8 cellular contexts compared by ENCODE assay signal in genomic region chr1:147084273-147085096, GRCh38.
DNase-seq lines count a peak whose midpoint lies in the region; ATAC-seq and TF ChIP-seq lines count a peak whose summit lies in the region.

No MANE protein-coding gene starts in this region.

- TF ChIP-seq CTCF in BJ (IDR thresholded peaks at IDR 0.05; ENCODE audit: insufficient read depth, low read depth, low read length) (no peak), fibroblast of villous mesenchyme (IDR thresholded peaks at IDR 0.05; ENCODE audit: insufficient read depth, low read depth, low read length) (no peak), neural crest cell (conservative IDR thresholded peaks at IDR 0.05) (no peak)

- H3K4me1 Mint-ChIP-seq in activated T-helper 1 cell treated with anti-CD3 and anti-CD28 coated beads, Interleukin-12 subunit alpha, Interleukin-12 subunit beta, Interleukin-2, Interleukin-4 antibody, amounts not matched to agents 30 ng/mL and 10 ng/mL and 1 ng/mL, durations not matched to agents 14 hours and 24 hours and 36 hours (ENCODE audit: low read depth), result peaks cover 41% of the 10 kb centered on the region
- H3K4me1 Mint-ChIP-seq in neural crest cell, result peaks cover 17% of the 10 kb centered on the region
- peaks cover 39% of the 10 kb centered on the region for H3K4me1 Mint-ChIP-seq in stimulated activated naive CD8-positive, alpha-beta T cell treated with anti-CD3 and anti-CD28 coated beads, Interleukin-15, Interleukin-2, amounts not matched to agents 100 ng/mL and 50 ng/mL, for 24 hours (ENCODE audit: low read depth)

- no peaks in the 10 kb centered on the region for H3K9me3 Mint-ChIP-seq in activated T-helper 1 cell treated with anti-CD3 and anti-CD28 coated beads, Interleukin-12 subunit alpha, Interleukin-12 subunit beta, Interleukin-2, Interleukin-4 antibody, amounts not matched to agents 30 ng/mL and 10 ng/mL and 1 ng/mL, durations not matched to agents 14 hours and 24 hours and 36 hours
- H3K9me3 Mint-ChIP-seq in neural crest cell, result peaks cover 5% of the 10 kb centered on the region
- H3K9me3 Mint-ChIP-seq in stimulated activated naive CD8-positive, alpha-beta T cell treated with anti-CD3 and anti-CD28 coated beads, Interleukin-15, Interleukin-2, amounts not matched to agents 100 ng/mL and 50 ng/mL, for 24 hours, result no peaks in the 10 kb centered on the region

- peaks cover 68% of the 10 kb centered on the region for H3K27me3 Mint-ChIP-seq in activated T-helper 1 cell treated with anti-CD3 and anti-CD28 coated beads, Interleukin-12 subunit alpha, Interleukin-12 subunit beta, Interleukin-2, Interleukin-4 antibody, amounts not matched to agents 30 ng/mL and 10 ng/mL and 1 ng/mL, durations not matched to agents 14 hours and 24 hours and 36 hours (ENCODE audit: insufficient read depth)
- H3K27me3 Mint-ChIP-seq in neural crest cell (ENCODE audit: low read depth), result peaks cover 77% of the 10 kb centered on the region
- H3K27me3 Mint-ChIP-seq in stimulated activated naive CD8-positive, alpha-beta T cell treated with anti-CD3 and anti-CD28 coated beads, Interleukin-15, Interleukin-2, amounts not matched to agents 100 ng/mL and 50 ng/mL, for 24 hours, result peaks cover 86% of the 10 kb centered on the region

- ATAC-seq in GM19324 (IDR thresholded peaks at IDR 0.05; ENCODE audit: low FRiP score, unreplicated experiment) (peak; percentile 55), HG03565 (IDR thresholded peaks at IDR 0.05; ENCODE audit: unreplicated experiment) (peak; percentile 59)

- peaks cover 4% of the 10 kb centered on the region for H3K36me3 Mint-ChIP-seq in activated T-helper 1 cell treated with anti-CD3 and anti-CD28 coated beads, Interleukin-12 subunit alpha, Interleukin-12 subunit beta, Interleukin-2, Interleukin-4 antibody, amounts not matched to agents 30 ng/mL and 10 ng/mL and 1 ng/mL, durations not matched to agents 14 hours and 24 hours and 36 hours (ENCODE audit: low read depth)
- H3K36me3 Mint-ChIP-seq in neural crest cell (ENCODE audit: low read depth), result peaks cover 2% of the 10 kb centered on the region
- no peaks in the 10 kb centered on the region for H3K36me3 Mint-ChIP-seq in stimulated activated naive CD8-positive, alpha-beta T cell treated with anti-CD3 and anti-CD28 coated beads, Interleukin-15, Interleukin-2, amounts not matched to agents 100 ng/mL and 50 ng/mL, for 24 hours (ENCODE audit: low read depth)

- DNase-seq in BJ (ENCODE audit: low read depth), result peak; percentile 29
- peak; percentile 95 for DNase-seq in OCI-M1 (lab: John Stamatoyannopoulos, UW)
- DNase-seq in activated T-helper 1 cell treated with anti-CD3 and anti-CD28 coated beads, Interleukin-12 subunit alpha, Interleukin-12 subunit beta, Interleukin-2, Interleukin-4 antibody, amounts not matched to agents 30 ng/mL and 10 ng/mL and 1 ng/mL, durations not matched to agents 14 hours and 24 hours and 36 hours (ENCODE audit: low spot score), result peak; percentile 70
- DNase-seq in fibroblast of villous mesenchyme (ENCODE audit: low read depth), result peak; percentile 87
- peak; percentile 68 for DNase-seq in neural crest cell (ENCODE audit: low read depth, low spot score)

- POLR2A ChIA-PET in BJ (lab: Charles Lee), result no interaction called here

- no peaks in the 10 kb centered on the region for H3K36me3 ChIP-seq in BJ (ENCODE audit: control insufficient read depth, insufficient read depth, low read length)

- CTCF ChIA-PET in BJ (lab: Yijun Ruan, JAX), result interaction anchor here (1.0 kb wide), 1 partner anchor 158 kb away, joined by 3 read pairs; the partner anchor contains the start of gene CHD1L

- H3K27ac Mint-ChIP-seq in activated T-helper 1 cell treated with anti-CD3 and anti-CD28 coated beads, Interleukin-12 subunit alpha, Interleukin-12 subunit beta, Interleukin-2, Interleukin-4 antibody, amounts not matched to agents 30 ng/mL and 10 ng/mL and 1 ng/mL, durations not matched to agents 14 hours and 24 hours and 36 hours, result peak overlapping the region; percentile 100
- H3K27ac Mint-ChIP-seq in neural crest cell (ENCODE audit: unreplicated experiment), result peak overlapping the region; percentile 100
- peak overlapping the region; percentile 100 for H3K27ac Mint-ChIP-seq in stimulated activated naive CD8-positive, alpha-beta T cell treated with anti-CD3 and anti-CD28 coated beads, Interleukin-15, Interleukin-2, amounts not matched to agents 100 ng/mL and 50 ng/mL, for 24 hours

- H3K4me3 ChIP-seq in BJ (ENCODE audit: low read depth, low read length) (peak overlapping the region; percentile 51), fibroblast of villous mesenchyme (ENCODE audit: low read depth, low read length) (peak overlapping the region; percentile 72)

- intact Hi-C loops in activated T-helper 1 cell treated with anti-CD3 and anti-CD28 coated beads, Interleukin-12 subunit alpha, Interleukin-12 subunit beta, Interleukin-2, Interleukin-4 antibody, amounts not matched to agents 30 ng/mL and 10 ng/mL and 1 ng/mL, durations not matched to agents 14 hours and 24 hours and 36 hours (cut with micrococcal nuclease), result loop anchor here (1.0 kb wide), 4 partner anchors 88 to 1251 kb away; partner anchors contain the start of gene PRKAB2

- peaks cover 22% of the 10 kb centered on the region for H3K27me3 ChIP-seq in BJ (ENCODE audit: control insufficient read depth, insufficient read depth, low read length)

- peak overlapping the region; percentile 87 for H3K4me3 Mint-ChIP-seq in activated T-helper 1 cell treated with anti-CD3 and anti-CD28 coated beads, Interleukin-12 subunit alpha, Interleukin-12 subunit beta, Interleukin-2, Interleukin-4 antibody, amounts not matched to agents 30 ng/mL and 10 ng/mL and 1 ng/mL, durations not matched to agents 14 hours and 24 hours and 36 hours
- H3K4me3 Mint-ChIP-seq in neural crest cell, result peak overlapping the region; percentile 89
- peak overlapping the region; percentile 83 for H3K4me3 Mint-ChIP-seq in stimulated activated naive CD8-positive, alpha-beta T cell treated with anti-CD3 and anti-CD28 coated beads, Interleukin-15, Interleukin-2, amounts not matched to agents 100 ng/mL and 50 ng/mL, for 24 hours

Comparison
In these comparisons a context has a peak if more than half of its experiments do, and no peak if none do; other contexts are left out.
1. Peak in every context shown above with its lines: DNase-seq, ATAC-seq and H3K4me3 ChIP-seq.
2. DNase-seq: peak in every context shown above with its lines; median percentile 95 in OCI-M1; 87 in fibroblast of villous mesenchyme; 70 in activated T-helper 1 cell treated with anti-CD3 and anti-CD28 coated beads, Interleukin-12 subunit alpha, Interleukin-12 subunit beta, Interleukin-2, Interleukin-4 antibody, amounts not matched to agents 30 ng/mL and 10 ng/mL and 1 ng/mL, durations not matched to agents 14 hours and 24 hours and 36 hours; 68 in neural crest cell; 29 in BJ.